32 cellular contexts compared by ENCODE assay signal in genomic region chr12:24062642-24063245, GRCh38.
DNase-seq lines count a peak whose midpoint lies in the region; TF ChIP-seq lines count a peak whose summit lies in the region.
"Had no signal": no experiment of that assay in that cellular context is flagged by ENCODE, and none has a peak within 500 bp of the region (broad histone marks: within the 10 kb centered on the region; RNA-seq: fewer than 3 reads in every experiment).

No MANE protein-coding gene starts in this region.

- H3K27me3 ChIP-seq in ACC112 (ENCODE audit: insufficient read depth, low read length) = no peaks in the 10 kb centered on the region
- no peaks in the 10 kb centered on the region for H3K27me3 ChIP-seq in CD8-positive, alpha-beta memory T cell (ENCODE audit: insufficient read depth, low read length, poor library complexity, severe bottlenecking)
- H3K27me3 ChIP-seq: BE2C, cardiac muscle cell, gastroesophageal sphincter, hepatocyte, testis had no signal

- no peaks in the 10 kb centered on the region for H3K27me3 Mint-ChIP-seq in neural crest cell (ENCODE audit: low read depth)
- no peaks in the 10 kb centered on the region for H3K27me3 Mint-ChIP-seq in CD8-positive, alpha-beta memory T cell
- H3K27me3 Mint-ChIP-seq: activated CD4-positive, alpha-beta T cell treated with anti-CD3 and anti-CD28 coated beads for 36 hours; activated CD8-positive, alpha-beta T cell treated with anti-CD3 and anti-CD28 coated beads for 36 hours; IgD-negative memory B cell; natural killer cell treated with Interleukin-12 subunit alpha and Interleukin-12 subunit beta and Interleukin-15 and Interleukin-18, amount 100 ng/mL, for 72 hours had no signal

- POLR2A ChIA-PET in CD8-positive, alpha-beta memory T cell (lab: Charles Lee) = no interaction called here

- H3K9me3 ChIP-seq in CD8-positive, alpha-beta memory T cell (ENCODE audit: low read length) = no peaks in the 10 kb centered on the region
- H3K9me3 ChIP-seq: A549, BE2C, gastroesophageal sphincter, testis had no signal

- no peaks in the 10 kb centered on the region for H3K79me2 ChIP-seq in ACC112 (ENCODE audit: control insufficient read depth, insufficient read depth, low read length, unreplicated experiment)
- H3K79me2 ChIP-seq: hepatocyte had no signal

- peaks cover 25% of the 10 kb centered on the region for H3K4me1 ChIP-seq in ACC112 (ENCODE audit: control insufficient read depth, insufficient read depth, low read length, unreplicated experiment)
- H3K4me1 ChIP-seq in CD8-positive, alpha-beta memory T cell (ENCODE audit: insufficient read depth, low read length) = no peaks in the 10 kb centered on the region
- H3K4me1 ChIP-seq: A549, testis had no signal

- peak; percentile 60 for DNase-seq in SK-MEL-5 (ENCODE audit: low read depth, low spot score)
- DNase-seq in fibroblast of peridontal ligament (ENCODE audit: extremely low read depth) = peak; percentile 80
- DNase-seq in neural crest cell (ENCODE audit: low read depth, low spot score) = no peak
- DNase-seq in T-helper 1 cell = no peak
- DNase-seq in CD8-positive, alpha-beta memory T cell = no peak
- no peak for DNase-seq in DMS153 treated with DMSO at 0.1 percent for 48 hours (lab: John Stamatoyannopoulos, UW; ENCODE audit: unreplicated experiment)
- no peak for DNase-seq in activated effector memory CD4-positive, alpha-beta T cell treated with anti-CD3 and anti-CD28 coated beads, Interleukin-2, amount 50 U/mL, for 16 hours
- DNase-seq: activated CD4-positive, alpha-beta T cell treated with anti-CD3 and anti-CD28 coated beads for 36 hours; activated CD8-positive, alpha-beta T cell treated with anti-CD3 and anti-CD28 coated beads for 36 hours; activated naive CD4-positive, alpha-beta T cell treated with anti-CD3 and anti-CD28 coated beads, Interleukin-2, amount 50 U/mL, for 16 hours; amniotic stem cell; BE2C; CD8-positive, alpha-beta T cell; cortex of kidney; effector memory CD4-positive, alpha-beta T cell; mammary epithelial cell; NCI-H1092 treated with DMSO at 0.1 percent for 48 hours; NCI-H1694 treated with DMSO at 0.1 percent for 48 hours; NCI-H510A treated with DMSO at 0.1 percent for 48 hours; PC-3; SHP77; small intestine; stimulated activated naive CD8-positive, alpha-beta T cell treated with anti-CD3 and anti-CD28 coated beads, Interleukin-15, Interleukin-2, amounts not matched to agents 100 U/mL and 50 U/mL, for 24 hours; testis had no signal

- no peaks in the 10 kb centered on the region for H3K36me3 ChIP-seq in ACC112 (ENCODE audit: insufficient read depth, low read length)
- H3K36me3 ChIP-seq in CD8-positive, alpha-beta memory T cell (ENCODE audit: insufficient read depth, low read length) = no peaks in the 10 kb centered on the region
- H3K36me3 ChIP-seq: BE2C, cardiac muscle cell, gastroesophageal sphincter had no signal

- peaks cover 36% of the 10 kb centered on the region for H3K4me1 Mint-ChIP-seq in neural crest cell
- H3K4me1 Mint-ChIP-seq in CD8-positive, alpha-beta memory T cell = no peaks in the 10 kb centered on the region
- H3K4me1 Mint-ChIP-seq: activated CD4-positive, alpha-beta T cell treated with anti-CD3 and anti-CD28 coated beads for 36 hours had no signal

- H3K27ac Mint-ChIP-seq in neural crest cell (ENCODE audit: unreplicated experiment) = peak overlapping the region; percentile 69
- H3K27ac Mint-ChIP-seq in CD8-positive, alpha-beta memory T cell = no peak overlapping the region
- H3K27ac Mint-ChIP-seq: activated CD4-positive, alpha-beta T cell treated with anti-CD3 and anti-CD28 coated beads for 36 hours; activated CD8-positive, alpha-beta T cell treated with anti-CD3 and anti-CD28 coated beads for 36 hours; CD8-positive, alpha-beta T cell; IgD-negative memory B cell; natural killer cell treated with Interleukin-12 subunit alpha and Interleukin-12 subunit beta and Interleukin-15 and Interleukin-18, amount 100 ng/mL, for 72 hours had no signal

- in situ Hi-C loops in SK-MEL-5 (cut with HindIII; ENCODE audit: low pct_unique_long_range_greater_than_20kb, low sequenced_read_pairs) = no loop called here

- no peak for TF ChIP-seq CTCF in neural crest cell (conservative IDR thresholded peaks at IDR 0.05)

- H3K36me3 Mint-ChIP-seq in neural crest cell (ENCODE audit: low read depth) = peaks cover 5% of the 10 kb centered on the region
- no peaks in the 10 kb centered on the region for H3K36me3 Mint-ChIP-seq in CD8-positive, alpha-beta memory T cell
- H3K36me3 Mint-ChIP-seq: CD8-positive, alpha-beta T cell; natural killer cell treated with Interleukin-12 subunit alpha and Interleukin-12 subunit beta and Interleukin-15 and Interleukin-18, amount 100 ng/mL, for 72 hours had no signal

- H2AFZ ChIP-seq in ACC112 (ENCODE audit: low read length, unreplicated experiment) = no peak overlapping the region
- H2AFZ ChIP-seq: hepatocyte had no signal

- no peaks in the 10 kb centered on the region for H3K9me3 Mint-ChIP-seq in neural crest cell
- peaks cover 0 to 3% (median 0%) of the 10 kb centered on the region in 5 donors for H3K9me3 Mint-ChIP-seq in CD8-positive, alpha-beta memory T cell
- H3K9me3 Mint-ChIP-seq: activated CD8-positive, alpha-beta T cell treated with anti-CD3 and anti-CD28 coated beads for 36 hours; CD8-positive, alpha-beta T cell; IgD-negative memory B cell had no signal

- no peak overlapping the region for H3K4me3 ChIP-seq in ACC112 (ENCODE audit: low read depth, low read length)
- no peak overlapping the region for H3K4me3 ChIP-seq in CD8-positive, alpha-beta memory T cell (ENCODE audit: low read length)
- H3K4me3 ChIP-seq: A549, cardiac muscle cell, gastroesophageal sphincter, hepatocyte, testis had no signal

- CTCF ChIA-PET in CD8-positive, alpha-beta memory T cell (lab: Charles Lee) = no interaction called here

- no peak overlapping the region for H3K4me3 Mint-ChIP-seq in neural crest cell
- H3K4me3 Mint-ChIP-seq in CD8-positive, alpha-beta memory T cell = no peak overlapping the region
- H3K4me3 Mint-ChIP-seq: activated CD4-positive, alpha-beta T cell treated with anti-CD3 and anti-CD28 coated beads for 36 hours; activated CD8-positive, alpha-beta T cell treated with anti-CD3 and anti-CD28 coated beads for 36 hours; CD8-positive, alpha-beta T cell; IgD-negative memory B cell; natural killer cell treated with Interleukin-12 subunit alpha and Interleukin-12 subunit beta and Interleukin-15 and Interleukin-18, amount 100 ng/mL, for 72 hours had no signal

- peak overlapping the region; percentile 52 for H3K27ac ChIP-seq in ACC112 (ENCODE audit: low read depth, low read length)
- no peak overlapping the region for H3K27ac ChIP-seq in CD8-positive, alpha-beta memory T cell (ENCODE audit: low read depth, low read length)
- H3K27ac ChIP-seq: A549, cardiac muscle cell, epithelial cell of prostate, gastroesophageal sphincter, hepatocyte, testis had no signal

Comparison
In these comparisons a context has a peak if more than half of its experiments do, and no peak if none do; other contexts are left out.
1. DNase-seq: peak in SK-MEL-5 (single experiment) and fibroblast of peridontal ligament (single experiment); none in neural crest cell (single experiment), T-helper 1 cell (0 of 5), CD8-positive, alpha-beta memory T cell (0 of 5), DMS153 treated with DMSO at 0.1 percent for 48 hours (single experiment) and activated effector memory CD4-positive, alpha-beta T cell treated with anti-CD3 and anti-CD28 coated beads, Interleukin-2, amount 50 U/mL, for 16 hours (single experiment).